8 cellular contexts compared by ENCODE assay signal in genomic region chr1:201703646-201704438, GRCh38.
DNase-seq lines count a peak whose midpoint lies in the region; ATAC-seq, FAIRE-seq and TF ChIP-seq lines count a peak whose summit lies in the region.

No MANE protein-coding gene starts in this region.

- 21 to 32% methylated on average over 21 of the region's 23 CpGs for WGBS in lower leg skin, 2 donors

- H3K27ac ChIP-seq in dorsolateral prefrontal cortex, result peak overlapping the region in 57 of 59 donors; percentile 12 to 89 (median 75)

- no peak for TF ChIP-seq POLR2A in lower leg skin (IDR thresholded peaks at IDR 0.05)

- H3K4me3 ChIP-seq in dorsolateral prefrontal cortex (peak overlapping the region in 18 of 59 donors; percentile 0 to 34 (median 23)), lower leg skin (ENCODE audit: low read depth, poor library complexity, severe bottlenecking) (no peak overlapping the region)

- FAIRE-seq in D721Med (lab: Jason Lieb, UNC), result no peak

- intact Hi-C loops in dorsolateral prefrontal cortex (cut with DNase I) (loop anchor here (1.0 to 2.0 kb wide), 3 partner anchors 145 to 174 kb away; no protein-coding TSS in a partner anchor), lower leg skin (cut with DNase I; ENCODE audit: low total_unique reads) (loop anchor here (2.0 kb wide), 1 partner anchor 143 kb away; no protein-coding TSS in a partner anchor)

- ATAC-seq in HG03039 (IDR thresholded peaks at IDR 0.05; ENCODE audit: unreplicated experiment) (peak; percentile 67), HG02571 (IDR thresholded peaks at IDR 0.05; ENCODE audit: unreplicated experiment) (no peak)

- peak; percentile 95 for TF ChIP-seq CTCF in D721Med (IDR thresholded peaks at IDR 0.05; ENCODE audit: insufficient read depth, missing control alignments)
- peak in 55 of 56 donors; percentile 96 to 100 (median 99) for TF ChIP-seq CTCF in dorsolateral prefrontal cortex (IDR thresholded peaks at IDR 0.05 in 54 of 56, conservative IDR thresholded peaks at IDR 0.05 in 2 of 56; ENCODE audit: low read depth in 1 of 56, partially characterized antibody in 56 of 56)
- TF ChIP-seq CTCF in lower leg skin (IDR thresholded peaks at IDR 0.05), result peak in 2 of 3 donors; percentile 59 to 97

- DNase-seq in D721Med (ENCODE audit: insufficient read length, low spot score) (peak; percentile 84), NCI-H524 treated with DMSO at 0.1 percent for 48 hours (lab: John Stamatoyannopoulos, UW) (peak; percentile 50), dorsolateral prefrontal cortex (peak; percentile 75 to 92 (median 84)), lower leg skin (ENCODE audit: low spot score in 2 of 2) (peak; percentile 65 to 97)
- DNase-seq in activated CD4-positive, alpha-beta T cell treated with anti-CD3 and anti-CD28 coated beads, Interleukin-2, amount 50 U/mL, for 24 hours (ENCODE audit: low read depth in 1 of 2, low spot score in 1 of 2), result peak; percentile 34 to 47
- DNase-seq in stimulated activated CD4-positive, alpha-beta T cell treated with anti-CD3 and anti-CD28 coated beads, Interleukin-4, amount 100 ng/mL, for 4 hours, result peak; percentile 29 to 56

- no peaks in the 10 kb centered on the region for H3K27me3 ChIP-seq in dorsolateral prefrontal cortex
